In genomic region chr12:32229971-32230606, GRCh38 we compare ENCODE assay signal across 26 cellular contexts.
"Had no signal": no experiment of that assay in that cellular context is flagged by ENCODE, and none has a peak within 500 bp of the region (broad histone marks: within the 10 kb centered on the region; RNA-seq: fewer than 3 reads in every experiment).

No MANE protein-coding gene starts in this region.

- H3K36me3 ChIP-seq: breast epithelium, esophagus muscularis mucosa, left lung, lower lobe of right lung, right atrium auricular region, upper lobe of left lung, vagina had no signal

- H3K9me3 ChIP-seq: breast epithelium, esophagus muscularis mucosa, heart left ventricle, left lung, lower lobe of right lung, right atrium auricular region, upper lobe of left lung, vagina had no signal

- H3K27me3 ChIP-seq: breast epithelium, esophagus muscularis mucosa, foreskin keratinocyte, heart left ventricle, left lung, right atrium auricular region, upper lobe of left lung, vagina had no signal

- H3K4me2 ChIP-seq: smooth muscle cell had no signal

- ATAC-seq: activated CD8-positive, alpha-beta T cell treated with anti-CD3 and anti-CD28 coated beads for 36 hours; activated naive CD8-positive, alpha-beta T cell treated with anti-CD3 and anti-CD28 coated beads, Interleukin-2, amount 50 U/mL, for 24 hours; activated T-cell treated with anti-CD3 and anti-CD28 coated beads, Interleukin-2, amount 50 U/mL, for 4 hours; foreskin keratinocyte; heart left ventricle; left lung; lower lobe of right lung; stimulated activated naive CD8-positive, alpha-beta T cell treated with anti-CD3 and anti-CD28 coated beads, Interleukin-15, amount 100 ng/mL, for 72 hours; T-helper 17 cell had no signal

- DNase-seq: activated CD4-positive, alpha-beta T cell treated with anti-CD3 and anti-CD28 coated beads for 1 hour; activated CD4-positive, alpha-beta T cell treated with anti-CD3 and anti-CD28 coated beads, Interleukin-2, amount 50 U/mL, for 1 hour; activated CD8-positive, alpha-beta T cell treated with anti-CD3 and anti-CD28 coated beads for 36 hours; activated naive CD8-positive, alpha-beta T cell treated with anti-CD3 and anti-CD28 coated beads, Interleukin-2, amount 50 U/mL, for 24 hours; activated T-cell treated with anti-CD3 and anti-CD28 coated beads, Interleukin-2, amount 50 U/mL, for 4 hours; central memory CD4-positive, alpha-beta T cell; foreskin keratinocyte; heart left ventricle; hypothalamus; kidney glomerular epithelial cell; left lung; lower lobe of right lung; occipital lobe; stimulated activated CD4-positive, alpha-beta T cell treated with anti-CD3 and anti-CD28 coated beads, Interleukin-1b, Interleukin-23, amount 100 ng/mL, for 48 hours; stimulated activated CD4-positive, alpha-beta T cell treated with anti-CD3 and anti-CD28 coated beads, Interleukin-4, amount 100 ng/mL, for 4 hours; stimulated activated CD8-positive, alpha-beta memory T cell treated with anti-CD3 and anti-CD28 coated beads, Interleukin-4, amount 100 ng/mL, for 48 hours; stimulated activated naive CD8-positive, alpha-beta T cell treated with anti-CD3 and anti-CD28 coated beads, Interleukin-15, amount 100 ng/mL, for 72 hours; substantia nigra; T-helper 17 cell; T1000; upper lobe of left lung had no signal

- H3K27ac ChIP-seq: breast epithelium, esophagus muscularis mucosa, foreskin keratinocyte, heart left ventricle, left lung, lower lobe of right lung, right atrium auricular region, upper lobe of left lung, vagina had no signal

- H3K4me1 ChIP-seq: breast epithelium, esophagus muscularis mucosa, foreskin keratinocyte, left lung, lower lobe of right lung, right atrium auricular region, upper lobe of left lung, vagina had no signal

- H3K4me3 ChIP-seq: breast epithelium, esophagus muscularis mucosa, heart left ventricle, left lung, lower lobe of right lung, right atrium auricular region, smooth muscle cell, upper lobe of left lung, vagina had no signal
